ENCODE assay signal across 12 cellular contexts in genomic region chr11:114846040-114846791, GRCh38.
DNase-seq lines count a peak whose midpoint lies in the region; TF ChIP-seq lines count a peak whose summit lies in the region.
"Had no signal": no experiment of that assay in that cellular context is flagged by ENCODE, and none has a peak within 500 bp of the region (broad histone marks: within the 10 kb centered on the region; RNA-seq: fewer than 3 reads in every experiment).

No MANE protein-coding gene starts in this region.

- no peaks in the 10 kb centered on the region for H3K9me3 Mint-ChIP-seq in activated CD4-positive, alpha-beta T cell treated with anti-CD3 and anti-CD28 coated beads, Interleukin-2, amount 10 ng/mL, durations not matched to agents 7 days and 5 days
- H3K9me3 Mint-ChIP-seq: activated naive CD8-positive, alpha-beta T cell treated with anti-CD3 and anti-CD28 coated beads for 36 hours had no signal

- no peaks in the 10 kb centered on the region for H3K79me2 ChIP-seq in OCI-LY7 (ENCODE audit: insufficient read depth, low read depth, low read length)

- BruUV-seq in OCI-LY7 (replicated peaks; lab: Mats Ljungman, UMichigan) = no TSS peak

- intact Hi-C loops in OCI-LY7 (cut with micrococcal nuclease; ENCODE audit: unreplicated experiment) = no loop called here

- H3K36me3 ChIP-seq in OCI-LY7 (ENCODE audit: insufficient read depth, low read length) = no peaks in the 10 kb centered on the region
- H3K36me3 ChIP-seq: tibial artery had no signal

- H3K27ac ChIP-seq in OCI-LY7 (ENCODE audit: low read depth, low read length, poor library complexity, severe bottlenecking) = no peak overlapping the region
- H3K27ac ChIP-seq: tibial artery had no signal

- peak; percentile 47 for DNase-seq in DMS53 (lab: John Stamatoyannopoulos, UW)
- no peak for DNase-seq in DMS53 treated with DMSO at 0.1 percent for 48 hours (lab: John Stamatoyannopoulos, UW; ENCODE audit: unreplicated experiment)
- peak; percentile 78 for DNase-seq in NCI-H82 (lab: John Stamatoyannopoulos, UW)
- peak; percentile 48 for DNase-seq in globus pallidus (ENCODE audit: low spot score)
- peak; percentile 42 for DNase-seq in retina
- DNase-seq in OCI-LY7 (ENCODE audit: low spot score) = no peak
- DNase-seq in central memory CD4-positive, alpha-beta T cell = no peak
- no peak for DNase-seq in activated CD4-positive, alpha-beta T cell treated with anti-CD3 and anti-CD28 coated beads, Interleukin-2, amount 10 ng/mL, durations not matched to agents 7 days and 5 days
- DNase-seq: activated naive CD8-positive, alpha-beta T cell treated with anti-CD3 and anti-CD28 coated beads for 36 hours; erythroblast; mucosa of descending colon; tibial artery had no signal

- H3K9me3 ChIP-seq in OCI-LY7 (ENCODE audit: low read length) = no peaks in the 10 kb centered on the region
- H3K9me3 ChIP-seq: mucosa of descending colon, tibial artery had no signal

- H3K4me2 ChIP-seq in OCI-LY7 (ENCODE audit: low read length) = no peak overlapping the region

- no peaks in the 10 kb centered on the region for H4K20me1 ChIP-seq in OCI-LY7 (ENCODE audit: insufficient read depth, low read length)

- H3K4me1 Mint-ChIP-seq in activated CD4-positive, alpha-beta T cell treated with anti-CD3 and anti-CD28 coated beads, Interleukin-2, amount 10 ng/mL, durations not matched to agents 7 days and 5 days = peaks cover 5% of the 10 kb centered on the region
- H3K4me1 Mint-ChIP-seq: activated naive CD8-positive, alpha-beta T cell treated with anti-CD3 and anti-CD28 coated beads for 36 hours had no signal

- H3K4me1 ChIP-seq in OCI-LY7 (ENCODE audit: insufficient read depth, low read length, poor library complexity, severe bottlenecking) = no peaks in the 10 kb centered on the region
- H3K4me1 ChIP-seq: tibial artery had no signal

- CTCF ChIA-PET in OCI-LY7 (lab: Charles Lee; ENCODE audit: unreplicated experiment) = no interaction called here
- CTCF ChIA-PET in activated CD4-positive, alpha-beta T cell treated with anti-CD3 and anti-CD28 coated beads, Interleukin-2, amount 10 ng/mL, durations not matched to agents 7 days and 5 days (lab: Charles Lee) = interaction anchor here (0.9 kb wide), 1 partner anchor 1451 kb away, joined by 3 read pairs; no protein-coding TSS in a partner anchor

- H3K36me3 Mint-ChIP-seq in activated CD4-positive, alpha-beta T cell treated with anti-CD3 and anti-CD28 coated beads, Interleukin-2, amount 10 ng/mL, durations not matched to agents 7 days and 5 days (ENCODE audit: low read depth) = no peaks in the 10 kb centered on the region
- H3K36me3 Mint-ChIP-seq: activated naive CD8-positive, alpha-beta T cell treated with anti-CD3 and anti-CD28 coated beads for 36 hours had no signal

- peaks cover 3% of the 10 kb centered on the region for H3K27me3 Mint-ChIP-seq in activated CD4-positive, alpha-beta T cell treated with anti-CD3 and anti-CD28 coated beads, Interleukin-2, amount 10 ng/mL, durations not matched to agents 7 days and 5 days

- no peak for TF ChIP-seq CTCF in OCI-LY7 (conservative IDR thresholded peaks at IDR 0.05; ENCODE audit: low read length)

- POLR2A ChIA-PET in OCI-LY7 (lab: Charles Lee) = interaction anchor here (0.6 kb wide), 1 partner anchor 150 kb away, joined by 3 read pairs; no protein-coding TSS in a partner anchor
- POLR2A ChIA-PET in activated CD4-positive, alpha-beta T cell treated with anti-CD3 and anti-CD28 coated beads, Interleukin-2, amount 10 ng/mL, durations not matched to agents 7 days and 5 days (lab: Charles Lee) = no interaction called here

- no peak overlapping the region for H2AFZ ChIP-seq in OCI-LY7 (ENCODE audit: low read length)

- H3K9me2 ChIP-seq in OCI-LY7 (ENCODE audit: insufficient read depth, low read length) = no peaks in the 10 kb centered on the region

- H3K27ac Mint-ChIP-seq in activated CD4-positive, alpha-beta T cell treated with anti-CD3 and anti-CD28 coated beads, Interleukin-2, amount 10 ng/mL, durations not matched to agents 7 days and 5 days = no peak overlapping the region
- H3K27ac Mint-ChIP-seq: activated naive CD8-positive, alpha-beta T cell treated with anti-CD3 and anti-CD28 coated beads for 36 hours had no signal

- no peak overlapping the region for H3K4me3 ChIP-seq in OCI-LY7 (ENCODE audit: low read depth, low read length, poor library complexity, severe bottlenecking)
- H3K4me3 ChIP-seq: mucosa of descending colon, tibial artery had no signal

- no peak overlapping the region for H3K4me3 Mint-ChIP-seq in activated CD4-positive, alpha-beta T cell treated with anti-CD3 and anti-CD28 coated beads, Interleukin-2, amount 10 ng/mL, durations not matched to agents 7 days and 5 days
- H3K4me3 Mint-ChIP-seq: activated naive CD8-positive, alpha-beta T cell treated with anti-CD3 and anti-CD28 coated beads for 36 hours had no signal

Comparison
In these comparisons a context has a peak if more than half of its experiments do, and no peak if none do; other contexts are left out.
1. DNase-seq: peak in DMS53 (single experiment), NCI-H82 (single experiment), globus pallidus (single experiment) and retina (single experiment); none in DMS53 treated with DMSO at 0.1 percent for 48 hours (single experiment), OCI-LY7 (single experiment), central memory CD4-positive, alpha-beta T cell (single experiment) and activated CD4-positive, alpha-beta T cell treated with anti-CD3 and anti-CD28 coated beads, Interleukin-2, amount 10 ng/mL, durations not matched to agents 7 days and 5 days (single experiment).